17 cellular contexts compared by ENCODE assay signal in the genomic region with DNA sequence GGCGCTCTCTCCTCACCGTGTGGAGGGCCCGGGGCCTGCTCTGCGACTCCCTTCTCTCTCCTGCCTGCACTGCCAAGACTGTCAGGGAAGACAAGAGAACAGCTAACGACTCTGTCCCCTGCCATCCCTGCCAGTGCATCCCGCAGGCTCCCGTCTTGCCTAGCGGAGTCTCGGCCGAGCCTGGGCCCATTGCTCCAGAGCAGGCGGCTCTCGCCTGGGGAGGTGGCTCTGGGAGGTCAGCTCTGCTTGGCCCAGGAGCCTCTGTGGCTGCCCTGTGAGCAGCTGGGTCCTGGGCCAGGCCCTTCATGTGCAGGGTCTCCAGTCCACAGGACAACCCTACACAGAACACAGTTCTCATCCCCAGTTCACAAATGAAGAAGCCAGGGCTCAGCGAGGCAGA. TPM values are rescaled to one million over a fixed set of nuclear protein-coding genes. Genes with fewer than 3 reads are reported as not detected.
DNase-seq lines count a peak whose midpoint lies in the region; ATAC-seq, FAIRE-seq and TF ChIP-seq lines count a peak whose summit lies in the region.
"Had no signal": no experiment of that assay in that cellular context is flagged by ENCODE, and none has a peak within 500 bp of the region (broad histone marks: within the 10 kb centered on the region; RNA-seq: fewer than 3 reads in every experiment).

No MANE protein-coding gene starts in this region.

- no peak overlapping the region for H3K9ac ChIP-seq in astrocyte (ENCODE audit: low read length)

- ATAC-seq in right cardiac atrium = peak; percentile 2 to 7
- no peak for ATAC-seq in GM21737 (IDR thresholded peaks at IDR 0.05; ENCODE audit: unreplicated experiment)
- ATAC-seq: GM12878 had no signal

- H3K27ac ChIP-seq in astrocyte (ENCODE audit: low read depth, low read length) (peak overlapping the region; percentile 46), right cardiac atrium (ENCODE audit: low read length) (peak overlapping the region; percentile 38)
- H3K27ac ChIP-seq: colonic mucosa, vagina had no signal

- BruUV-seq in Calu3 (replicated peaks; lab: Mats Ljungman, UMichigan) = no TSS peak

- no peaks in the 10 kb centered on the region for H3K79me2 ChIP-seq in astrocyte (ENCODE audit: insufficient read depth, low read length)

- H3K36me3 Mint-ChIP-seq in HFFc6 (ENCODE audit: low read depth) = peaks cover 12% of the 10 kb centered on the region
- peaks cover 4% of the 10 kb centered on the region for H3K36me3 Mint-ChIP-seq in astrocyte (ENCODE audit: low read depth, unreplicated experiment)
- peaks cover 12% of the 10 kb centered on the region for H3K36me3 Mint-ChIP-seq in Calu3 (ENCODE audit: insufficient read depth, unreplicated experiment)

- no peaks in the 10 kb centered on the region for H3K9me3 Mint-ChIP-seq in HFFc6
- H3K9me3 Mint-ChIP-seq in astrocyte (ENCODE audit: unreplicated experiment) = no peaks in the 10 kb centered on the region
- H3K9me3 Mint-ChIP-seq in Calu3 (ENCODE audit: low read depth, unreplicated experiment) = no peaks in the 10 kb centered on the region

- intact Hi-C loops in right cardiac atrium (cut with DNase I) (no loop called here), Calu3 (cut with micrococcal nuclease; ENCODE audit: unreplicated experiment) (no loop called here)

- 80% methylated on average over 13 of the region's 13 CpGs for WGBS in right cardiac atrium

- H3K4me1 Mint-ChIP-seq in HFFc6 (ENCODE audit: low read depth) (peaks cover 44% of the 10 kb centered on the region), astrocyte (ENCODE audit: low read depth, unreplicated experiment) (peaks cover 7% of the 10 kb centered on the region), Calu3 (ENCODE audit: low read depth, unreplicated experiment) (peaks cover 5% of the 10 kb centered on the region)

- H3K36me3 ChIP-seq in astrocyte (ENCODE audit: insufficient read depth, low read length) = no peaks in the 10 kb centered on the region
- H3K36me3 ChIP-seq: colonic mucosa, vagina had no signal

- TF ChIP-seq CTCF in HFFc6 (IDR thresholded peaks at IDR 0.05) (no peak), astrocyte (IDR thresholded peaks at IDR 0.05; ENCODE audit: insufficient read depth, low read depth, low read length) (no peak), Calu3 (IDR thresholded peaks at IDR 0.05; ENCODE audit: unreplicated experiment) (no peak)

- CTCF ChIA-PET in Calu3 (lab: Charles Lee) = interaction anchor here (0.5 to 1.3 kb wide), 4 partner anchors 7 to 15 kb away, joined by 3 to 5 read pairs (median 4); no protein-coding TSS in a partner anchor

- no peak for DNase-seq in HFFc6
- no peak for DNase-seq in astrocyte (ENCODE audit: low read depth)
- DNase-seq in right cardiac atrium = no peak
- peak; percentile 12 for DNase-seq in stimulated activated CD8-positive, alpha-beta memory T cell treated with anti-CD3 and anti-CD28 coated beads, Interleukin-4, amount 100 ng/mL, for 48 hours
- no peak for DNase-seq in DMS53 treated with DMSO at 0.1 percent for 48 hours (lab: John Stamatoyannopoulos, UW; ENCODE audit: unreplicated experiment)
- DNase-seq in Calu3 = no peak
- DNase-seq: activated CD4-positive, alpha-beta T cell treated with anti-CD3 and anti-CD28 coated beads, Interleukin-2, amount 50 U/mL, for 48 hours; activated T-cell treated with anti-CD3 and anti-CD28 coated beads for 4 hours; colonic mucosa; GF-D8; stimulated activated CD4-positive, alpha-beta T cell treated with anti-CD3 and anti-CD28 coated beads, Interleukin-4, amount 100 ng/mL, for 24 hours had no signal

- no peaks in the 10 kb centered on the region for H4K20me1 ChIP-seq in astrocyte (ENCODE audit: insufficient read depth, low read length)

- H3K27me3 Mint-ChIP-seq in HFFc6 (ENCODE audit: insufficient read depth) (no peaks in the 10 kb centered on the region; the same call in none of the 2 replicates), astrocyte (ENCODE audit: low read depth, unreplicated experiment) (peaks cover 7% of the 10 kb centered on the region), Calu3 (ENCODE audit: unreplicated experiment) (no peaks in the 10 kb centered on the region)
- H3K27me3 Mint-ChIP-seq: B cell had no signal

- peaks cover 26% of the 10 kb centered on the region for H3K4me1 ChIP-seq in astrocyte (ENCODE audit: insufficient read depth, low read length)
- H3K4me1 ChIP-seq in right cardiac atrium (ENCODE audit: control insufficient read depth, insufficient read depth, low read length) = peaks cover 14% of the 10 kb centered on the region
- H3K4me1 ChIP-seq: colonic mucosa had no signal

- H3K4me3 ChIP-seq in astrocyte (ENCODE audit: insufficient read depth, low read depth, low read length) (no peak overlapping the region), right cardiac atrium (ENCODE audit: low read length) (no peak overlapping the region)
- H3K4me3 ChIP-seq: colonic mucosa, GM12878, skin epidermis, vagina had no signal

- H3K4me3 Mint-ChIP-seq in HFFc6 = no peak overlapping the region; the same call in 1 of the 2 replicates
- no peak overlapping the region for H3K4me3 Mint-ChIP-seq in astrocyte (ENCODE audit: unreplicated experiment)
- no peak overlapping the region for H3K4me3 Mint-ChIP-seq in Calu3 (ENCODE audit: low read depth, unreplicated experiment)
- H3K4me3 Mint-ChIP-seq: B cell had no signal

- no peak for FAIRE-seq in astrocyte (lab: Jason Lieb, UNC)
- FAIRE-seq: D721Med, GM12878 had no signal

- H3K4me2 ChIP-seq in astrocyte (ENCODE audit: low read length) = peak overlapping the region; percentile 63

- H3K27me3 ChIP-seq in astrocyte (ENCODE audit: insufficient read depth, low read length) (no peaks in the 10 kb centered on the region), right cardiac atrium (ENCODE audit: control insufficient read depth, insufficient read depth) (no peaks in the 10 kb centered on the region)
- H3K27me3 ChIP-seq: colonic mucosa, vagina had no signal

- H3K9me3 ChIP-seq in astrocyte (ENCODE audit: insufficient read depth, low read depth, low read length) (no peaks in the 10 kb centered on the region), right cardiac atrium (ENCODE audit: control insufficient read depth, low read length) (no peaks in the 10 kb centered on the region)
- H3K9me3 ChIP-seq: colonic mucosa, vagina had no signal

- peak overlapping the region; percentile 19 for H2AFZ ChIP-seq in astrocyte (ENCODE audit: low read depth, low read length)

- H3K27ac Mint-ChIP-seq in HFFc6 (peak overlapping the region; percentile 89), astrocyte (ENCODE audit: unreplicated experiment) (no peak overlapping the region), Calu3 (ENCODE audit: unreplicated experiment) (no peak overlapping the region)
- H3K27ac Mint-ChIP-seq: B cell had no signal

RNA-seq across cellular contexts. Expression of a gene that starts 53.0 kb away (rescaled TPM):
- total RNA-seq in HFFc6 (2021; fragmentation: NEBNext Ultra II Directional; extraction: Animal tissue kit (Norgen Biotek cat#: 25700)) = 1 to 10 TPM; 2.1 to 3.5 (median 3.2) TPM
- total RNA-seq in astrocyte (2.4 TPM in 2 replicates), right cardiac atrium (1 to 10 TPM in 3 of 4 donors, under 1 TPM in 1; 0.79 to 2.5 (median 1.5) TPM), Calu3 (2022) (5.2 and 6.1 TPM in 2 replicates)
- 1.0 TPM for polyA plus RNA-seq in right cardiac atrium
- total RNA-seq: GM12878 had no signal
